9 cellular contexts compared by ENCODE assay signal in genomic region chr6:16698988-16699868, GRCh38.
DNase-seq lines count a peak whose midpoint lies in the region; ATAC-seq, FAIRE-seq and TF ChIP-seq lines count a peak whose summit lies in the region.
"Had no signal": no experiment of that assay in that cellular context is flagged by ENCODE, and none has a peak within 500 bp of the region (broad histone marks: within the 10 kb centered on the region; RNA-seq: fewer than 3 reads in every experiment).

No MANE protein-coding gene starts in this region.

- H3K9me3 ChIP-seq in PC-3 (ENCODE audit: low read length) = no peaks in the 10 kb centered on the region
- no peaks in the 10 kb centered on the region for H3K9me3 ChIP-seq in effector memory CD4-positive, alpha-beta T cell (ENCODE audit: control insufficient read depth, low read length)
- H3K9me3 ChIP-seq in prostate gland = no peaks in the 10 kb centered on the region

- H3K27ac ChIP-seq in PC-3 (ENCODE audit: low read length) = 0 out of 2 replicates have a peak overlapping the region, but pooled peaks have one; percentile 0
- peak overlapping the region; percentile 73 for H3K27ac ChIP-seq in effector memory CD4-positive, alpha-beta T cell (ENCODE audit: insufficient read depth, low read length, poor library complexity, severe bottlenecking)
- H3K27ac ChIP-seq in prostate gland = peak overlapping the region; percentile 32 to 43

- no peak overlapping the region for H3K4me3 ChIP-seq in PC-3 (ENCODE audit: low read length)
- no peak overlapping the region for H3K4me3 ChIP-seq in effector memory CD4-positive, alpha-beta T cell (ENCODE audit: insufficient read depth, low read depth, low read length, poor library complexity, severe bottlenecking)
- H3K4me3 ChIP-seq in prostate gland = no peak overlapping the region

- no peak overlapping the region for H2AFZ ChIP-seq in PC-3 (ENCODE audit: low read length)

- BruUV-seq in PC-3 (replicated peaks; lab: Mats Ljungman, UMichigan) = no TSS peak

- TF ChIP-seq CTCF in PC-3 (conservative IDR thresholded peaks at IDR 0.05; ENCODE audit: low read depth, low read length) (no peak), prostate gland (IDR thresholded peaks at IDR 0.05) (no peak)

- peak; percentile 82 for ATAC-seq in PC-3

- TF ChIP-seq POLR2A in prostate gland (IDR thresholded peaks at IDR 0.05) = no peak

- H3K27me3 ChIP-seq in PC-3 (ENCODE audit: low read length) = no peaks in the 10 kb centered on the region
- H3K27me3 ChIP-seq in effector memory CD4-positive, alpha-beta T cell (replicated peaks; ENCODE audit: control insufficient read depth, insufficient read depth, low read length, poor library complexity, severe bottlenecking) = no peaks in the 10 kb centered on the region
- no peaks in the 10 kb centered on the region for H3K27me3 ChIP-seq in prostate gland (replicated peaks; ENCODE audit: insufficient read depth)

- CTCF ChIA-PET in PC-3 (lab: Charles Lee) = interaction anchor here (0.7 kb wide), 1 partner anchor 121 kb away, joined by 4 read pairs; no protein-coding TSS in a partner anchor

- peak; percentile 33 for FAIRE-seq in GM18507 (lab: Jason Lieb, UNC)
- FAIRE-seq: endometrium had no signal

- DNase-seq in GM18507 (ENCODE audit: extremely low spot score, insufficient read length, low read depth) = no peak
- peak; percentile 53 for DNase-seq in PC-3
- DNase-seq in effector memory CD4-positive, alpha-beta T cell = peak in 1 of 3 donors; percentile 28
- DNase-seq in prostate gland (ENCODE audit: low spot score) = no peak
- DNase-seq in NCI-H146 (lab: John Stamatoyannopoulos, UW) = no peak
- DNase-seq in anterior cingulate cortex (lab: John Stamatoyannopoulos, UW) = no peak
- no peak for DNase-seq in stimulated activated CD8-positive, alpha-beta memory T cell treated with anti-CD3 and anti-CD28 coated beads, Interleukin-4, amount 100 ng/mL, for 48 hours
- no peak for DNase-seq in NCI-H748 treated with DMSO at 0.1 percent for 48 hours (lab: John Stamatoyannopoulos, UW)

- no peaks in the 10 kb centered on the region for H3F3A ChIP-seq in PC-3 (ENCODE audit: low read length, unreplicated experiment)

- POLR2A ChIA-PET in PC-3 (lab: Charles Lee; ENCODE audit: unreplicated experiment) = interaction anchor here (0.6 kb wide), 1 partner anchor 27 kb away, joined by 3 read pairs; no protein-coding TSS in a partner anchor

- 42% methylated on average over 7 of the region's 7 CpGs for WGBS in prostate gland

- H3K9me2 ChIP-seq in PC-3 (replicated peaks; ENCODE audit: low read length) = no peaks in the 10 kb centered on the region

- H3K36me3 ChIP-seq in PC-3 (ENCODE audit: low read depth, low read length) = no peaks in the 10 kb centered on the region
- H3K36me3 ChIP-seq in effector memory CD4-positive, alpha-beta T cell (ENCODE audit: control insufficient read depth, insufficient read depth, low read length) = no peaks in the 10 kb centered on the region
- no peaks in the 10 kb centered on the region for H3K36me3 ChIP-seq in prostate gland

- no peaks in the 10 kb centered on the region for H4K20me1 ChIP-seq in PC-3 (ENCODE audit: low read length)

- peak overlapping the region; percentile 17; the same call in 1 of the 2 replicates for H3K4me2 ChIP-seq in PC-3 (ENCODE audit: low read length)

- intact Hi-C loops in PC-3 (cut with micrococcal nuclease) = no loop called here
- intact Hi-C loops in prostate gland (cut with DNase I) = no loop called here

- peaks cover 23% of the 10 kb centered on the region for H3K4me1 ChIP-seq in PC-3 (ENCODE audit: insufficient read depth, low read length)
- H3K4me1 ChIP-seq in effector memory CD4-positive, alpha-beta T cell (ENCODE audit: control insufficient read depth, insufficient read depth, low read length, poor library complexity, severe bottlenecking) = peaks cover 22% of the 10 kb centered on the region
- H3K4me1 ChIP-seq in prostate gland (replicated peaks) = no peaks in the 10 kb centered on the region

- no peak overlapping the region for H3K9ac ChIP-seq in PC-3 (ENCODE audit: low read length)

- peaks cover 24% of the 10 kb centered on the region for H3K79me2 ChIP-seq in PC-3 (ENCODE audit: low read length)

Comparison
In these comparisons a context has a peak if more than half of its experiments do, and no peak if none do; other contexts are left out.
1. H3K27ac ChIP-seq: peak in every context shown above with its lines; median percentile 73 in effector memory CD4-positive, alpha-beta T cell; 38 in prostate gland; 0 in PC-3.